Comparison of ENCODE assay signal across 8 cellular contexts in genomic region chr20:52191132-52191435, GRCh38. TPM values are rescaled to one million over a fixed set of nuclear protein-coding genes. Genes with fewer than 3 reads are reported as not detected.
DNase-seq lines count a peak whose midpoint lies in the region; ATAC-seq and FAIRE-seq lines count a peak whose summit lies in the region.

No MANE protein-coding gene starts in this region.

- DNase-seq in anterior cingulate cortex (lab: John Stamatoyannopoulos, UW) (peak in 44 of 58 donors; percentile 25 to 84 (median 67)), urothelium cell line (ENCODE audit: low spot score) (no peak)
- DNase-seq in stimulated activated naive B cell treated with anti-CD40 and anti-IgM and Interleukin-4, amounts not matched to agents 10 μg/mL and 1 μg/mL and 100 μg/mL, for 72 hours: no peak

- peaks cover 11 to 20% (median 18%) of the 10 kb centered on the region in 10 experiments for H3K4me1 ChIP-seq in BLaER1 treated with 17β-estradiol and CSF1 and Interleukin-3, amounts not matched to agents 10 nM and 100 nM
- H3K4me1 ChIP-seq in HUES64 (ENCODE audit: insufficient read depth, low read length) (peaks cover 7% of the 10 kb centered on the region), iPS-20b (ENCODE audit: insufficient read depth, low read length) (peaks cover 13% of the 10 kb centered on the region; the same call in 1 of the 2 replicates)

- peaks cover 0 to 18% (median 0%) of the 10 kb centered on the region in 11 experiments; a peak in 4 of 22 replicates for H4K20me1 ChIP-seq in BLaER1 treated with 17β-estradiol and CSF1 and Interleukin-3, amounts not matched to agents 10 nM and 100 nM

- peak overlapping the region; percentile 83 to 91 for H3K4me3 Mint-ChIP-seq in stimulated activated naive B cell treated with anti-CD40 and anti-IgM and Interleukin-4, amounts not matched to agents 10 μg/mL and 1 μg/mL and 100 μg/mL, for 72 hours

- H3K4me2 ChIP-seq in BLaER1 treated with 17β-estradiol and CSF1 and Interleukin-3, amounts not matched to agents 10 nM and 100 nM: peak overlapping the region; percentile 72 to 95 (median 90)

- H3K9me3 Mint-ChIP-seq in stimulated activated naive B cell treated with anti-CD40 and anti-IgM and Interleukin-4, amounts not matched to agents 10 μg/mL and 1 μg/mL and 100 μg/mL, for 72 hours: no peaks in the 10 kb centered on the region

- H3K9me3 ChIP-seq in BLaER1 treated with 17β-estradiol and CSF1 and Interleukin-3, amounts not matched to agents 10 nM and 100 nM (replicated peaks in 1 of 11): no peaks in the 10 kb centered on the region
- no peaks in the 10 kb centered on the region for H3K9me3 ChIP-seq in HUES64 (ENCODE audit: insufficient read depth, low read depth, low read length)
- H3K9me3 ChIP-seq in iPS-20b (ENCODE audit: insufficient read depth, low read depth, low read length): no peaks in the 10 kb centered on the region

- peak overlapping the region; percentile 81 to 96 (median 90) for H3K4me3 ChIP-seq in BLaER1 treated with 17β-estradiol and CSF1 and Interleukin-3, amounts not matched to agents 10 nM and 100 nM
- H3K4me3 ChIP-seq in HUES64 (ENCODE audit: low read length) (peak overlapping the region; percentile 70), iPS-20b (ENCODE audit: low read length) (peak overlapping the region; percentile 82)

- H3K9ac ChIP-seq in BLaER1 treated with 17β-estradiol and CSF1 and Interleukin-3, amounts not matched to agents 10 nM and 100 nM: peak overlapping the region; percentile 87 to 96 (median 93)
- H3K9ac ChIP-seq in HUES64 (ENCODE audit: low read depth, low read length) (peak overlapping the region; percentile 94), iPS-20b (ENCODE audit: low read depth, low read length) (peak overlapping the region; percentile 73; the same call in 1 of the 2 replicates)

- H3K27ac ChIP-seq in BLaER1 treated with 17β-estradiol and CSF1 and Interleukin-3, amounts not matched to agents 10 nM and 100 nM: peak overlapping the region; percentile 80 to 94 (median 90)
- H3K27ac ChIP-seq in HUES64 (ENCODE audit: low read depth, low read length) (peak overlapping the region; percentile 90), iPS-20b (ENCODE audit: low read length) (peak overlapping the region; percentile 3)

- WGBS in HUES64: 0% methylated on average over 17 of the region's 17 CpGs

- ATAC-seq in GM19452 (IDR thresholded peaks at IDR 0.05; ENCODE audit: unreplicated experiment): peak; percentile 20
- ATAC-seq in stimulated activated naive B cell treated with anti-CD40 and anti-IgM and Interleukin-4, amounts not matched to agents 10 μg/mL and 1 μg/mL and 100 μg/mL, for 72 hours (replicated peaks): peak; percentile 26 to 28
- ATAC-seq in GM21515 (IDR thresholded peaks at IDR 0.05; ENCODE audit: unreplicated experiment): no peak

- H3K27me3 ChIP-seq in BLaER1 treated with 17β-estradiol and CSF1 and Interleukin-3, amounts not matched to agents 10 nM and 100 nM: no peaks in the 10 kb centered on the region
- no peaks in the 10 kb centered on the region for H3K27me3 ChIP-seq in HUES64 (ENCODE audit: insufficient read depth, low read length)
- H3K27me3 ChIP-seq in iPS-20b (ENCODE audit: insufficient read depth, low read length): no peaks in the 10 kb centered on the region

- no peak for FAIRE-seq in urothelium cell line (lab: Jason Lieb, UNC)

- H3K27ac Mint-ChIP-seq in stimulated activated naive B cell treated with anti-CD40 and anti-IgM and Interleukin-4, amounts not matched to agents 10 μg/mL and 1 μg/mL and 100 μg/mL, for 72 hours: peak overlapping the region; percentile 94

- peaks cover 10 to 22% (median 14%) of the 10 kb centered on the region in 11 experiments for H3K36me3 ChIP-seq in BLaER1 treated with 17β-estradiol and CSF1 and Interleukin-3, amounts not matched to agents 10 nM and 100 nM
- peaks cover 10% of the 10 kb centered on the region for H3K36me3 ChIP-seq in HUES64 (ENCODE audit: insufficient read depth, low read length)
- peaks cover 11% of the 10 kb centered on the region for H3K36me3 ChIP-seq in iPS-20b (ENCODE audit: insufficient read depth, low read depth, low read length)

- H3K27me3 Mint-ChIP-seq in stimulated activated naive B cell treated with anti-CD40 and anti-IgM and Interleukin-4, amounts not matched to agents 10 μg/mL and 1 μg/mL and 100 μg/mL, for 72 hours: no peaks in the 10 kb centered on the region

- H3K4me1 Mint-ChIP-seq in stimulated activated naive B cell treated with anti-CD40 and anti-IgM and Interleukin-4, amounts not matched to agents 10 μg/mL and 1 μg/mL and 100 μg/mL, for 72 hours: peaks cover 7 to 23% of the 10 kb centered on the region in 2 donors

- peaks cover 5 to 7% of the 10 kb centered on the region in 2 donors for H3K36me3 Mint-ChIP-seq in stimulated activated naive B cell treated with anti-CD40 and anti-IgM and Interleukin-4, amounts not matched to agents 10 μg/mL and 1 μg/mL and 100 μg/mL, for 72 hours

RNA-seq across cellular contexts. Expression of gene ZFP64, which starts 0.5 kb away (rescaled TPM):
- polyA plus RNA-seq in HUES64 (2013, experiment 1 of 2): 23.3 TPM
- 23.1 TPM for polyA plus RNA-seq in HUES64 (2013, experiment 2 of 2)

Comparison
In these comparisons a context has a peak if more than half of its experiments do, and no peak if none do; other contexts are left out.
1. H3K27ac ChIP-seq: peak in every context shown above with its lines; median percentile 90 in BLaER1 treated with 17β-estradiol and CSF1 and Interleukin-3, amounts not matched to agents 10 nM and 100 nM; 90 in HUES64; 3 in iPS-20b.
2. DNase-seq: peak in anterior cingulate cortex (44 of 58); none in stimulated activated naive B cell treated with anti-CD40 and anti-IgM and Interleukin-4, amounts not matched to agents 10 μg/mL and 1 μg/mL and 100 μg/mL, for 72 hours (single experiment) and urothelium cell line (single experiment).
3. Peak in every context shown above with its lines, with median percentiles within 50 percentile points of each other: H3K4me3 ChIP-seq and H3K9ac ChIP-seq.